Comparison of ENCODE assay signal across 8 cellular contexts in genomic region chr6:710601-711571, GRCh38. TPM values are rescaled to one million over a fixed set of nuclear protein-coding genes. Genes with fewer than 3 reads are reported as not detected.
A peak's percentile ranks its signal among the peaks of the same experiment; 100 is the strongest.
DNase-seq lines count a peak whose midpoint lies in the region; ATAC-seq and TF ChIP-seq lines count a peak whose summit lies in the region.

No MANE protein-coding gene starts in this region.

- H3K9me3 ChIP-seq in upper lobe of right lung = no peaks in the 10 kb centered on the region

- H3K4me3 ChIP-seq in upper lobe of right lung = peak overlapping the region; percentile 76

- H3K4me1 Mint-ChIP-seq in activated naive CD8-positive, alpha-beta T cell treated with anti-CD3 and anti-CD28 coated beads, Interleukin-2, amount 50 U/mL, for 24 hours = peaks cover 25% of the 10 kb centered on the region

- H3K4me3 Mint-ChIP-seq in activated naive CD8-positive, alpha-beta T cell treated with anti-CD3 and anti-CD28 coated beads, Interleukin-2, amount 50 U/mL, for 24 hours = peak overlapping the region; percentile 90

- DNase-seq in AG09319 (ENCODE audit: extremely low read depth, low read depth) (peak; percentile 24), RWPE1 (ENCODE audit: low spot score) (peak; percentile 26), cardiac septum (ENCODE audit: low spot score) (peak; percentile 80), pons (ENCODE audit: low spot score) (peak; percentile 75), upper lobe of right lung (peak; percentile 87)
- DNase-seq in activated naive CD8-positive, alpha-beta T cell treated with anti-CD3 and anti-CD28 coated beads, Interleukin-2, amount 50 U/mL, for 24 hours = peak; percentile 63

- H3K4me1 ChIP-seq in upper lobe of right lung = peaks cover 13% of the 10 kb centered on the region

- H3K27me3 ChIP-seq in upper lobe of right lung = no peaks in the 10 kb centered on the region

- intact Hi-C loops in cardiac septum (cut with DNase I) = no loop called here
- intact Hi-C loops in upper lobe of right lung (cut with DNase I) = no loop called here

- TF ChIP-seq CTCF in AG09319 (IDR thresholded peaks at IDR 0.05; ENCODE audit: low read depth, low read length) (no peak), RWPE1 (conservative IDR thresholded peaks at IDR 0.05; ENCODE audit: low read depth) (no peak), upper lobe of right lung (IDR thresholded peaks at IDR 0.05) (no peak)

- in situ Hi-C loops in GM18951 (cut with MboI; ENCODE audit: low sequenced_read_pairs, unreplicated experiment) = no loop called here

- TF ChIP-seq POLR2A in GM18951 (IDR thresholded peaks at IDR 0.05; ENCODE audit: extremely low read depth, insufficient read depth, insufficient read length) = peak; percentile 61

- no peaks in the 10 kb centered on the region for H3K36me3 ChIP-seq in upper lobe of right lung

- CTCF ChIA-PET in RWPE1 (lab: Yijun Ruan, JAX) = interaction anchor here (0.5 to 1.7 kb wide), 3 partner anchors 11 to 706 kb away, joined by 3 to 9 read pairs (median 3); no protein-coding TSS in a partner anchor

- no peaks in the 10 kb centered on the region for H3K36me3 Mint-ChIP-seq in activated naive CD8-positive, alpha-beta T cell treated with anti-CD3 and anti-CD28 coated beads, Interleukin-2, amount 50 U/mL, for 24 hours (ENCODE audit: low read depth)

- H3K27ac ChIP-seq in RWPE1 = peak overlapping the region; percentile 35; the same call in 1 of the 2 replicates
- peak overlapping the region; percentile 95 for H3K27ac ChIP-seq in upper lobe of right lung

- H3K27me3 Mint-ChIP-seq in activated naive CD8-positive, alpha-beta T cell treated with anti-CD3 and anti-CD28 coated beads, Interleukin-2, amount 50 U/mL, for 24 hours = peaks cover 4% of the 10 kb centered on the region

- ATAC-seq in HG03159 (IDR thresholded peaks at IDR 0.05; ENCODE audit: unreplicated experiment) (peak; percentile 90), upper lobe of right lung (peak; percentile 94)
- ATAC-seq in activated naive CD8-positive, alpha-beta T cell treated with anti-CD3 and anti-CD28 coated beads, Interleukin-2, amount 50 U/mL, for 24 hours = peak; percentile 88

- H3K9me3 Mint-ChIP-seq in activated naive CD8-positive, alpha-beta T cell treated with anti-CD3 and anti-CD28 coated beads, Interleukin-2, amount 50 U/mL, for 24 hours = no peaks in the 10 kb centered on the region

- POLR2A ChIA-PET in RWPE1 (lab: Yijun Ruan, JAX; ENCODE audit: low non-redundant PET) = no interaction called here

- peak overlapping the region; percentile 97 for H3K27ac Mint-ChIP-seq in activated naive CD8-positive, alpha-beta T cell treated with anti-CD3 and anti-CD28 coated beads, Interleukin-2, amount 50 U/mL, for 24 hours

RNA-seq across cellular contexts. Expression of gene EXOC2, which starts 17.9 kb away (rescaled TPM):
- total RNA-seq in cardiac septum (16.2 TPM), upper lobe of right lung (31.2 TPM)

RNA-seq across cellular contexts. Expression of gene HUS1B, which starts 54.0 kb away (rescaled TPM):
- total RNA-seq in cardiac septum (0.86 TPM), upper lobe of right lung (1.0 TPM)

Comparison
In these comparisons a context has a peak if more than half of its experiments do, and no peak if none do; other contexts are left out.
1. Peak in every context shown above with its lines: DNase-seq, ATAC-seq, H3K4me3 ChIP-seq and H3K27ac ChIP-seq.
2. DNase-seq: peak in every context shown above with its lines; median percentile 87 in upper lobe of right lung; 80 in cardiac septum; 75 in pons; 63 in activated naive CD8-positive, alpha-beta T cell treated with anti-CD3 and anti-CD28 coated beads, Interleukin-2, amount 50 U/mL, for 24 hours; 26 in RWPE1; 24 in AG09319.